1 cellular context compared by ENCODE assay signal in the genomic region with DNA sequence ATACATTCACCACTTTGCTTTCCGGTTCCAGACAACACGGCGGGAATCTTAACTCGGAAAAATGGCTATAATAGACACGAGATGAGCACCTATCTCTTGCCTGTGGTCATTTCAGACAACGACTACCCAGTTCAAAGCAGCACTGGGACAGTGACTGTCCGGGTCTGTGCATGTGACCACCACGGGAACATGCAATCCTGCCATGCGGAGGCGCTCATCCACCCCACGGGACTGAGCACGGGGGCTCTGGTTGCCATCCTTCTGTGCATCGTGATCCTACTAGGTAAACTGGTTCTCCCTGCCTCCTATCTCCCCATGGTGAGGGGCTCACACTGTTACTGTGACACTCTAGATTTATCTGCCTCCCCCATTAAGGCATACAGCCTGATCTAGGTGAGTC.
TF ChIP-seq lines count a peak whose summit lies in the region.

No MANE protein-coding gene starts in this region.

TF ChIP-seq in IMR-90, 13 proteins besides CTCF, POLR2A, EP300 and RAD21:
- TF ChIP-seq MAZ (IDR thresholded peaks at IDR 0.05; ENCODE audit: borderline replicate concordance, low read depth, low read length) (no peak), CEBPB (IDR thresholded peaks at IDR 0.05; ENCODE audit: low read depth, low read length) (no peak), MAFK (IDR thresholded peaks at IDR 0.05; ENCODE audit: low read depth, low read length) (no peak), SMC3 (IDR thresholded peaks at IDR 0.05; ENCODE audit: low read depth, low read length) (no peak), NFE2L2 (IDR thresholded peaks at IDR 0.05; ENCODE audit: low read depth, low read length) (no peak), MXI1 (IDR thresholded peaks at IDR 0.05; ENCODE audit: borderline replicate concordance, low read depth, low read length) (no peak), FOS (IDR thresholded peaks at IDR 0.05; ENCODE audit: low read depth, low read length) (no peak), BHLHE40 (IDR thresholded peaks at IDR 0.05; ENCODE audit: low read depth, low read length) (no peak), RCOR1 (IDR thresholded peaks at IDR 0.05; ENCODE audit: insufficient replicate concordance, low read length) (no peak), CHD1 (IDR thresholded peaks at IDR 0.05; ENCODE audit: low read depth, low read length) (no peak), RFX5 (IDR thresholded peaks at IDR 0.05; ENCODE audit: low read depth, low read length) (no peak)
- TF ChIP-seq, protein P1, sequence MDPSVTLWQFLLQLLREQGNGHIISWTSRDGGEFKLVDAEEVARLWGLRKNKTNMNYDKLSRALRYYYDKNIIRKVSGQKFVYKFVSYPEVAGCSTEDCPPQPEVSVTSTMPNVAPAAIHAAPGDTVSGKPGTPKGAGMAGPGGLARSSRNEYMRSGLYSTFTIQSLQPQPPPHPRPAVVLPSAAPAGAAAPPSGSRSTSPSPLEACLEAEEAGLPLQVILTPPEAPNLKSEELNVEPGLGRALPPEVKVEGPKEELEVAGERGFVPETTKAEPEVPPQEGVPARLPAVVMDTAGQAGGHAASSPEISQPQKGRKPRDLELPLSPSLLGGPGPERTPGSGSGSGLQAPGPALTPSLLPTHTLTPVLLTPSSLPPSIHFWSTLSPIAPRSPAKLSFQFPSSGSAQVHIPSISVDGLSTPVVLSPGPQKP (IDR thresholded peaks at IDR 0.05; ENCODE audit: borderline replicate concordance, low read depth, low read length): no peak
- TF ChIP-seq, protein P2, sequence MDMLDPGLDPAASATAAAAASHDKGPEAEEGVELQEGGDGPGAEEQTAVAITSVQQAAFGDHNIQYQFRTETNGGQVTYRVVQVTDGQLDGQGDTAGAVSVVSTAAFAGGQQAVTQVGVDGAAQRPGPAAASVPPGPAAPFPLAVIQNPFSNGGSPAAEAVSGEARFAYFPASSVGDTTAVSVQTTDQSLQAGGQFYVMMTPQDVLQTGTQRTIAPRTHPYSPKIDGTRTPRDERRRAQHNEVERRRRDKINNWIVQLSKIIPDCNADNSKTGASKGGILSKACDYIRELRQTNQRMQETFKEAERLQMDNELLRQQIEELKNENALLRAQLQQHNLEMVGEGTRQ (IDR thresholded peaks at IDR 0.05; ENCODE audit: low read depth, low read length): no peak
